1 cellular context compared by ENCODE assay signal in genomic region chr5:44809215-44809955, GRCh38.
A peak's percentile ranks its signal among the peaks of the same experiment; 100 is the strongest.
TF ChIP-seq lines count a peak whose summit lies in the region.

No MANE protein-coding gene starts in this region.

TF ChIP-seq in HEK293, 187 proteins besides CTCF, POLR2A, EP300 and RAD21 (continued from another document and continues in another):
- TF ChIP-seq ZNF26 (tag by site-specific recombination; IDR thresholded peaks at IDR 0.05): no peak
- no peak for TF ChIP-seq ZBTB48 (tag by site-specific recombination; IDR thresholded peaks at IDR 0.05)
- TF ChIP-seq ZNF654 (tag by site-specific recombination; IDR thresholded peaks at IDR 0.05; ENCODE audit: low read depth): no peak
- TF ChIP-seq ZNF548 (tag by site-specific recombination; IDR thresholded peaks at IDR 0.05): no peak
- no peak for TF ChIP-seq KLF7 (tag by site-specific recombination; IDR thresholded peaks at IDR 0.05; ENCODE audit: borderline replicate concordance)
- no peak for TF ChIP-seq ZBTB8A (tag by site-specific recombination; IDR thresholded peaks at IDR 0.05)
- TF ChIP-seq ZNF155 (tag by site-specific recombination; IDR thresholded peaks at IDR 0.05): no peak
- peak; percentile 76 for TF ChIP-seq ZBTB17 (tag by site-specific recombination; IDR thresholded peaks at IDR 0.05)
- TF ChIP-seq ZNF280C (tag by site-specific recombination; IDR thresholded peaks at IDR 0.05): no peak
- TF ChIP-seq TRIM28 (IDR thresholded peaks at IDR 0.05; ENCODE audit: borderline replicate concordance, low read length): no peak
- TF ChIP-seq ZNF354C (tag by site-specific recombination; IDR thresholded peaks at IDR 0.05; ENCODE audit: borderline replicate concordance, low read depth): no peak
- TF ChIP-seq ZNF624 (tag by site-specific recombination; IDR thresholded peaks at IDR 0.05): no peak
- no peak for TF ChIP-seq ZBTB1 (tag by site-specific recombination; IDR thresholded peaks at IDR 0.05)
- TF ChIP-seq PRDM1 (tag by site-specific recombination; IDR thresholded peaks at IDR 0.05): no peak
- TF ChIP-seq ZNF629 (tag by site-specific recombination; IDR thresholded peaks at IDR 0.05): no peak
- no peak; the same call in 1 of the 2 replicates for TF ChIP-seq ZBTB20 (tag by site-specific recombination; IDR thresholded peaks at IDR 0.05)
- TF ChIP-seq ZNF140 (tag by site-specific recombination; IDR thresholded peaks at IDR 0.05): no peak
- peak; percentile 42; the same call in 1 of the 2 replicates for TF ChIP-seq SP2 (tag by site-specific recombination; IDR thresholded peaks at IDR 0.05)
- peak; percentile 87 for TF ChIP-seq ZNF335 (tag by site-specific recombination; conservative IDR thresholded peaks at IDR 0.05)
- 0 out of 2 replicates have a peak, but pooled peaks have one; percentile 45 for TF ChIP-seq PRDM2 (tag by site-specific recombination; IDR thresholded peaks at IDR 0.05; ENCODE audit: borderline replicate concordance)
- TF ChIP-seq ZNF423 (tag by site-specific recombination; IDR thresholded peaks at IDR 0.05): no peak
- no peak for TF ChIP-seq ZBTB21 (tag by site-specific recombination; IDR thresholded peaks at IDR 0.05)
- no peak for TF ChIP-seq ZNF843 (tag by site-specific recombination; IDR thresholded peaks at IDR 0.05)
- no peak for TF ChIP-seq ZNF138 (tag by site-specific recombination; IDR thresholded peaks at IDR 0.05; ENCODE audit: borderline replicate concordance)
- TF ChIP-seq ZNF514 (tag by site-specific recombination; IDR thresholded peaks at IDR 0.05): no peak
- no peak for TF ChIP-seq ZNF274 (IDR thresholded peaks at IDR 0.05; ENCODE audit: low read length)
- no peak for TF ChIP-seq ZNF274 (tag by site-specific recombination; IDR thresholded peaks at IDR 0.05; ENCODE audit: borderline replicate concordance)
- TF ChIP-seq SCRT1 (tag by site-specific recombination; IDR thresholded peaks at IDR 0.05; ENCODE audit: borderline replicate concordance): no peak
- TF ChIP-seq ZNF416 (tag by site-specific recombination; IDR thresholded peaks at IDR 0.05): no peak
- TF ChIP-seq ZNF394 (tag by site-specific recombination; IDR thresholded peaks at IDR 0.05; ENCODE audit: borderline replicate concordance): no peak; the same call in 1 of the 2 replicates
- no peak for TF ChIP-seq ELK4 (IDR thresholded peaks at IDR 0.05; ENCODE audit: borderline replicate concordance, low read depth, low read length)
- no peak for TF ChIP-seq SP7 (tag by site-specific recombination; IDR thresholded peaks at IDR 0.05)
- no peak for TF ChIP-seq HOXA7 (CRISPR knock-in tag; IDR thresholded peaks at IDR 0.05; ENCODE audit: borderline replicate concordance)
- no peak for TF ChIP-seq ZNF174 (tag by site-specific recombination; IDR thresholded peaks at IDR 0.05)
- no peak for TF ChIP-seq MEIS1 (CRISPR knock-in tag; IDR thresholded peaks at IDR 0.05; ENCODE audit: borderline replicate concordance)
- TF ChIP-seq SETDB1 (IDR thresholded peaks at IDR 0.05; ENCODE audit: insufficient read length, low read length): no peak
- TF ChIP-seq ZNF302 (tag by site-specific recombination; IDR thresholded peaks at IDR 0.05; ENCODE audit: low read depth): no peak
- TF ChIP-seq ZNF549 (tag by site-specific recombination; IDR thresholded peaks at IDR 0.05): no peak
- TF ChIP-seq ZNF830 (tag by site-specific recombination; IDR thresholded peaks at IDR 0.05; ENCODE audit: low read depth): no peak
- no peak for TF ChIP-seq ZNF18 (tag by site-specific recombination; IDR thresholded peaks at IDR 0.05)
- no peak for TF ChIP-seq ZNF621 (tag by site-specific recombination; IDR thresholded peaks at IDR 0.05)
- no peak for TF ChIP-seq ZNF776 (tag by site-specific recombination; IDR thresholded peaks at IDR 0.05; ENCODE audit: borderline replicate concordance)
- TF ChIP-seq ZNF670 (tag by site-specific recombination; IDR thresholded peaks at IDR 0.05; ENCODE audit: low read depth): no peak
- no peak for TF ChIP-seq ZNF132 (tag by site-specific recombination; IDR thresholded peaks at IDR 0.05; ENCODE audit: borderline replicate concordance)
- TF ChIP-seq ZBTB7A (tag by site-specific recombination; IDR thresholded peaks at IDR 0.05; ENCODE audit: low read depth): no peak
- TF ChIP-seq ZNF701 (tag by site-specific recombination; IDR thresholded peaks at IDR 0.05): no peak
- no peak for TF ChIP-seq ZNF311 (tag by site-specific recombination; IDR thresholded peaks at IDR 0.05; ENCODE audit: borderline replicate concordance)
- no peak for TF ChIP-seq KLF17 (tag by site-specific recombination; IDR thresholded peaks at IDR 0.05)
- TF ChIP-seq ATF2 (tag by site-specific recombination; IDR thresholded peaks at IDR 0.05; ENCODE audit: low read depth): no peak
- TF ChIP-seq ZNF664 (tag by site-specific recombination; IDR thresholded peaks at IDR 0.05): no peak
- no peak for TF ChIP-seq ZXDB (tag by site-specific recombination; IDR thresholded peaks at IDR 0.05)
- no peak for TF ChIP-seq ZNF23 (tag by site-specific recombination; IDR thresholded peaks at IDR 0.05; ENCODE audit: borderline replicate concordance)
- TF ChIP-seq SCRT2 (tag by site-specific recombination; IDR thresholded peaks at IDR 0.05): no peak
- TF ChIP-seq KLF1 (tag by site-specific recombination; IDR thresholded peaks at IDR 0.05): 0 out of 2 replicates have a peak, but pooled peaks have one; percentile 5
- no peak for TF ChIP-seq ZNF211 (tag by site-specific recombination; IDR thresholded peaks at IDR 0.05; ENCODE audit: low read depth)
- no peak for TF ChIP-seq SP3 (tag by site-specific recombination; IDR thresholded peaks at IDR 0.05)
- TF ChIP-seq ZNF792 (tag by site-specific recombination; IDR thresholded peaks at IDR 0.05): no peak
- peak; percentile 22; the same call in 1 of the 2 replicates for TF ChIP-seq PBX3 (CRISPR knock-in tag; IDR thresholded peaks at IDR 0.05)
- no peak; the same call in 1 of the 2 replicates for TF ChIP-seq ZNF600 (tag by site-specific recombination; IDR thresholded peaks at IDR 0.05)
